8 cellular contexts compared by ENCODE assay signal in the genomic region with DNA sequence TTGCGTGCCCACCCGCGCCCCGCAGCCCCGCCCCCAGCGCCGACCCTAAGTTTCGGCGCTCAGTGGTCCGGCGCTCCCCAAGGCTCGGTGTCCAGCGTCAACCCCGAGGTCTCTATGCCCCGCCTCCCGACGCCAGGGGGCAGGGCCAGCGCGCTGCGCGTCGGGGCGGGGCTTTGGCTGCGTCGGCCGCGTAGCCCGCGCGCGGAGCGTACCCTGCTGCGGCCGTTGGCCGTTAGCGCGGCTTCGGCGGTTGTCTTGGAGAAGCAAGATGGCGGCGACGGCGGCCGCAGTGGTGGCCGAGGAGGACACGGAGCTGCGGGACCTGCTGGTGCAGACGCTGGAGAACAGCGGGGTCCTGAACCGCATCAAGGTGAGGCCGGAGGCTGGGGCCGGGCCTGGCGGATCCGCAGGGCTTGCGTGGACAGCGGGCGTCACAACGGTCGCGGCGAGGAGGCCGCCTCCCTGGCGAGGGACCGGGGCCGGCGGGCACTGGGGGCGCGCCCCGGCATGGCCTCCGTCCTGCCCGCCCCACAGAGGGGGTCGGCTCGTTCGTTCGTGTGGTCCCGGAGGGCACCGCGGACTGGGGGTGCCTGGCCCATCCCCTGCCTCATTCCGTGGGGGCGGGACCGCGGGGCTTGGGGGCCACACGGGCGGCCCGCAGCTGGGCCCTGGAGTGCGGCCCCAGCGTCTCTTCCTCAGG.
DNase-seq lines count a peak whose midpoint lies in the region; ATAC-seq, FAIRE-seq and TF ChIP-seq lines count a peak whose summit lies in the region.

A gene with protein sequence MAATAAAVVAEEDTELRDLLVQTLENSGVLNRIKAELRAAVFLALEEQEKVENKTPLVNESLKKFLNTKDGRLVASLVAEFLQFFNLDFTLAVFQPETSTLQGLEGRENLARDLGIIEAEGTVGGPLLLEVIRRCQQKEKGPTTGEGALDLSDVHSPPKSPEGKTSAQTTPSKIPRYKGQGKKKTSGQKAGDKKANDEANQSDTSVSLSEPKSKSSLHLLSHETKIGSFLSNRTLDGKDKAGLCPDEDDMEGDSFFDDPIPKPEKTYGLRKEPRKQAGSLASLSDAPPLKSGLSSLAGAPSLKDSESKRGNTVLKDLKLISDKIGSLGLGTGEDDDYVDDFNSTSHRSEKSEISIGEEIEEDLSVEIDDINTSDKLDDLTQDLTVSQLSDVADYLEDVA (plus strand): TSS at position 253 of the 700 bp plus-strand sequence. CDS start 16 bp downstream, at position 269.

- TF ChIP-seq CTCF in astrocyte of the spinal cord (IDR thresholded peaks at IDR 0.05; ENCODE audit: low read depth, low read length) (no peak), retinal pigment epithelial cell (conservative IDR thresholded peaks at IDR 0.05; ENCODE audit: low read depth, low read length) (no peak)

- peak within 1 kb of the TSS; percentile 77 for H3K4me3 ChIP-seq in astrocyte of the spinal cord (ENCODE audit: low read depth, low read length)
- H3K4me3 ChIP-seq in retinal pigment epithelial cell (ENCODE audit: low read length) = peak within 1 kb of the TSS; percentile 82

- DNase-seq in GM18507 (ENCODE audit: extremely low spot score, insufficient read length, low read depth) (peak; percentile 92), NCI-H2029 treated with DMSO at 0.1 percent for 48 hours (lab: John Stamatoyannopoulos, UW) (peak; percentile 86), T1000 (lab: John Stamatoyannopoulos, UW) (peak; percentile 92), astrocyte of the spinal cord (ENCODE audit: low read depth, low spot score) (peak; percentile 97), hypothalamus (lab: John Stamatoyannopoulos, UW) (peak; percentile 23 to 96 (median 90)), retinal pigment epithelial cell (ENCODE audit: low read depth) (peak; percentile 75), SW480 (ENCODE audit: low spot score) (no peak)

- ATAC-seq in HG02981 (IDR thresholded peaks at IDR 0.05; ENCODE audit: unreplicated experiment) = peak; percentile 88

- in situ Hi-C loops in astrocyte of the spinal cord (cut with HindIII; ENCODE audit: low sequenced_read_pairs) = no loop called here

- FAIRE-seq in GM18507 (lab: Jason Lieb, UNC) = peak; percentile 97
